In genomic region chr22:17953147-17953546, GRCh38 we compare ENCODE assay signal across 18 cellular contexts.
"Had no signal": no experiment of that assay in that cellular context is flagged by ENCODE, and none has a peak within 500 bp of the region (broad histone marks: within the 10 kb centered on the region; RNA-seq: fewer than 3 reads in every experiment).

No MANE protein-coding gene starts in this region.

- H3K27me3 ChIP-seq: body of pancreas, foreskin keratinocyte, transverse colon, vagina had no signal

- H3K9me3 Mint-ChIP-seq: activated B cell treated with CpG ODN at 0.5 μM for 24 hours; activated CD4-positive, alpha-beta memory T cell treated with anti-CD3 and anti-CD28 coated beads for 36 hours; activated naive CD8-positive, alpha-beta T cell treated with anti-CD3 and anti-CD28 coated beads for 36 hours; activated T-helper 1 cell treated with anti-CD3 and anti-CD28 coated beads, Interleukin-12 subunit alpha, Interleukin-12 subunit beta, Interleukin-2, Interleukin-4 antibody, amounts not matched to agents 30 ng/mL and 10 ng/mL and 1 ng/mL, durations not matched to agents 14 hours and 24 hours and 36 hours; natural killer cell; stimulated activated naive CD8-positive, alpha-beta T cell treated with anti-CD3 and anti-CD28 coated beads, Interleukin-15, Interleukin-2, amounts not matched to agents 100 ng/mL and 50 ng/mL, for 24 hours; T-cell had no signal

- H3K27ac ChIP-seq: body of pancreas, foreskin keratinocyte, vagina had no signal

- H3K36me3 Mint-ChIP-seq: natural killer cell, T-cell had no signal

- H3K4me3 ChIP-seq: body of pancreas, transverse colon, vagina had no signal

- H3K36me3 ChIP-seq: transverse colon, vagina had no signal

- H3K4me3 Mint-ChIP-seq: activated B cell treated with CpG ODN at 0.5 μM for 24 hours; activated CD4-positive, alpha-beta memory T cell treated with anti-CD3 and anti-CD28 coated beads for 36 hours; activated naive CD8-positive, alpha-beta T cell treated with anti-CD3 and anti-CD28 coated beads for 36 hours; activated T-helper 1 cell treated with anti-CD3 and anti-CD28 coated beads, Interleukin-12 subunit alpha, Interleukin-12 subunit beta, Interleukin-2, Interleukin-4 antibody, amounts not matched to agents 30 ng/mL and 10 ng/mL and 1 ng/mL, durations not matched to agents 14 hours and 24 hours and 36 hours; natural killer cell; stimulated activated naive CD8-positive, alpha-beta T cell treated with anti-CD3 and anti-CD28 coated beads, Interleukin-15, Interleukin-2, amounts not matched to agents 100 ng/mL and 50 ng/mL, for 24 hours; T-cell had no signal

- DNase-seq: activated B cell treated with CpG ODN at 0.5 μM for 24 hours; activated CD4-positive, alpha-beta memory T cell treated with anti-CD3 and anti-CD28 coated beads for 36 hours; activated CD4-positive, alpha-beta T cell treated with anti-CD3 and anti-CD28 coated beads for 4 hours; activated naive CD4-positive, alpha-beta T cell; activated naive CD8-positive, alpha-beta T cell treated with anti-CD3 and anti-CD28 coated beads for 36 hours; activated T-cell treated with anti-CD3 and anti-CD28 coated beads for 4 hours; body of pancreas; foreskin keratinocyte; hypothalamus; natural killer cell; nucleus accumbens; retina; stimulated activated CD4-positive, alpha-beta T cell treated with anti-CD3 and anti-CD28 coated beads, Interleukin-2, amount 100 ng/mL, for 24 hours; T-cell had no signal

- H3K9me3 ChIP-seq: body of pancreas, transverse colon, vagina had no signal

- H3K27me3 Mint-ChIP-seq: activated B cell treated with CpG ODN at 0.5 μM for 24 hours; activated CD4-positive, alpha-beta memory T cell treated with anti-CD3 and anti-CD28 coated beads for 36 hours; activated naive CD8-positive, alpha-beta T cell treated with anti-CD3 and anti-CD28 coated beads for 36 hours; stimulated activated naive CD8-positive, alpha-beta T cell treated with anti-CD3 and anti-CD28 coated beads, Interleukin-15, Interleukin-2, amounts not matched to agents 100 ng/mL and 50 ng/mL, for 24 hours; T-cell had no signal

- H3K27ac Mint-ChIP-seq: activated CD4-positive, alpha-beta memory T cell treated with anti-CD3 and anti-CD28 coated beads for 36 hours; activated naive CD8-positive, alpha-beta T cell treated with anti-CD3 and anti-CD28 coated beads for 36 hours; activated T-helper 1 cell treated with anti-CD3 and anti-CD28 coated beads, Interleukin-12 subunit alpha, Interleukin-12 subunit beta, Interleukin-2, Interleukin-4 antibody, amounts not matched to agents 30 ng/mL and 10 ng/mL and 1 ng/mL, durations not matched to agents 14 hours and 24 hours and 36 hours; natural killer cell; stimulated activated naive CD8-positive, alpha-beta T cell treated with anti-CD3 and anti-CD28 coated beads, Interleukin-15, Interleukin-2, amounts not matched to agents 100 ng/mL and 50 ng/mL, for 24 hours; T-cell had no signal

- ATAC-seq: body of pancreas, natural killer cell, T-cell had no signal
